8 cellular contexts compared by ENCODE assay signal in the genomic region with DNA sequence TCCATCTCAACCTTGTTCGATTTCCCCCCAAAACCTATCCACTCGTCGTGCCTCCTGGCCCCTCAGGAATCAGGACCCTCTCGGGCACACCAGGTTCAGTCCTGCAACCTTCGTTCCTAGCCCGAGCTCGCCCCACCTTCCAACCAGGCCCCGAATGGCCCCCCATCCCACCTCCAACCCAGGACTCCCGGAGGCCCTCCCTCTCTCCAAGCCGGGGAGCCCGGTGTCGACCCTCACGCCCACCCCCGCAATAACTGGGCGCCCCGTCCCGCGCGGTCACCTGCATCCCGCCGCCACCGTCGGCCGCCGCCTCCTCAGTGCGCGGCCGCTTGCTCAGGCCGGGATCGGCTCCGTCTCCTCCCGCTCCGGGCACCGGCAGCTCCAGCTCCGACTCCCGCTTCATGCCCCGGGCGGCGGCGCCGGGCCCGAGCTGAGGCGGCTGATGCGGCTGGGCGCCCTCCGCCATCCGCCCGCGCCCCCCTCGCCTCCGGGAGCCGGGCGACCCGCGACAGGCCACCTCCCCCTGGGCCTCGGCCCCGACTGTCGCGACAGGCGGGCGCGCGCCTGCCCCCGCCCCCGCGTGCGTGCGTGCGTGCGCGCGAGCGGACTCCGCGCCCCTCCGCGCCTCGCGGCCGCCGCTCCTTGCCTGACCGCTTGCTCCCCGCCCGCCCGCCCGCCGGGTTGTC.
DNase-seq lines count a peak whose midpoint lies in the region; ATAC-seq and TF ChIP-seq lines count a peak whose summit lies in the region.

No MANE protein-coding gene starts in this region.

- no peak for ATAC-seq in HG02588 (IDR thresholded peaks at IDR 0.05; ENCODE audit: unreplicated experiment)

- no peaks in the 10 kb centered on the region for H3K9me3 ChIP-seq in adipocyte (ENCODE audit: control insufficient read depth, low read length)

- H3K4me1 ChIP-seq in adipocyte (ENCODE audit: control insufficient read depth, insufficient read depth, low read length), result peaks cover 17% of the 10 kb centered on the region

- no peaks in the 10 kb centered on the region for H3K36me3 ChIP-seq in adipocyte (ENCODE audit: control insufficient read depth, insufficient read depth, low read length, severe bottlenecking)

- peak overlapping the region; percentile 93 for H3K9ac ChIP-seq in adipocyte (ENCODE audit: low read length)

- peak; percentile 37 for DNase-seq in NCI-H345 (lab: John Stamatoyannopoulos, UW)
- no peak for DNase-seq in NCI-H345 treated with DMSO at 0.1 percent for 48 hours (lab: John Stamatoyannopoulos, UW; ENCODE audit: unreplicated experiment)
- peak; percentile 60 for DNase-seq in HuH-7.5 (ENCODE audit: low spot score)
- DNase-seq in adipocyte (ENCODE audit: low read depth), result no peak
- peak; percentile 77 for DNase-seq in hepatic stellate cell (ENCODE audit: low spot score)
- no peak for DNase-seq in retinal pigment epithelial cell (ENCODE audit: low read depth)
- no peak for DNase-seq in DMS153 treated with DMSO at 0.1 percent for 48 hours (lab: John Stamatoyannopoulos, UW; ENCODE audit: unreplicated experiment)

- TF ChIP-seq CTCF in retinal pigment epithelial cell (conservative IDR thresholded peaks at IDR 0.05; ENCODE audit: low read depth, low read length), result no peak

- H3K4me3 ChIP-seq in adipocyte (ENCODE audit: low read length), result peak overlapping the region; percentile 98
- H3K4me3 ChIP-seq in retinal pigment epithelial cell (ENCODE audit: low read length), result peak overlapping the region; percentile 64

- H3K27me3 ChIP-seq in adipocyte (replicated peaks; ENCODE audit: control insufficient read depth, insufficient read depth, low read length), result no peaks in the 10 kb centered on the region

Comparison
In these comparisons a context has a peak if more than half of its experiments do, and no peak if none do; other contexts are left out.
1. DNase-seq: peak in NCI-H345 (single experiment), HuH-7.5 (single experiment) and hepatic stellate cell (single experiment); none in NCI-H345 treated with DMSO at 0.1 percent for 48 hours (single experiment), adipocyte (single experiment), retinal pigment epithelial cell (single experiment) and DMS153 treated with DMSO at 0.1 percent for 48 hours (single experiment).